9 cellular contexts compared by ENCODE assay signal in genomic region chr2:86807462-86808275, GRCh38. TPM values are rescaled to one million over a fixed set of nuclear protein-coding genes. Genes with fewer than 3 reads are reported as not detected.
DNase-seq lines count a peak whose midpoint lies in the region; ATAC-seq and TF ChIP-seq lines count a peak whose summit lies in the region.
"Had no signal": no experiment of that assay in that cellular context is flagged by ENCODE, and none has a peak within 500 bp of the region (broad histone marks: within the 10 kb centered on the region; RNA-seq: fewer than 3 reads in every experiment).

No MANE protein-coding gene starts in this region.

- H3K36me3 ChIP-seq in BLaER1 (no peaks in the 10 kb centered on the region), fibroblast of lung (ENCODE audit: control insufficient read depth, insufficient read depth, low read length) (no peaks in the 10 kb centered on the region)

- H3K4me2 ChIP-seq in BLaER1 (peak overlapping the region; percentile 98), fibroblast of lung (ENCODE audit: extremely low read depth, insufficient read depth, low read length) (peak overlapping the region; percentile 78)

- H3K4me1 ChIP-seq in BLaER1 (peaks cover 22% of the 10 kb centered on the region), fibroblast of lung (ENCODE audit: control insufficient read depth, extremely low read depth, insufficient read depth, low read length) (peaks cover 2% of the 10 kb centered on the region)

- ATAC-seq in GM19023 (IDR thresholded peaks at IDR 0.05; ENCODE audit: unreplicated experiment) (peak; percentile 39), GM18873 (IDR thresholded peaks at IDR 0.05; ENCODE audit: low FRiP score, unreplicated experiment) (no peak), GM21390 (IDR thresholded peaks at IDR 0.05; ENCODE audit: unreplicated experiment) (no peak)

- peak overlapping the region; percentile 90 for H3K4me3 Mint-ChIP-seq in nephron progenitor cell

- H3K36me3 Mint-ChIP-seq in nephron progenitor cell (ENCODE audit: low read depth) = no peaks in the 10 kb centered on the region

- H3K9ac ChIP-seq in BLaER1 (peak overlapping the region; percentile 41), fibroblast of lung (ENCODE audit: insufficient read depth, low read length) (no peak overlapping the region)

- H3K9me3 ChIP-seq in BLaER1 (no peaks in the 10 kb centered on the region), fibroblast of lung (ENCODE audit: control insufficient read depth, insufficient read depth, low read depth, low read length) (no peaks in the 10 kb centered on the region)

- H3K27ac ChIP-seq in BLaER1 (no peak overlapping the region), fibroblast of lung (ENCODE audit: insufficient read depth, low read length) (no peak overlapping the region)

- H3K4me3 ChIP-seq in BLaER1 = peak overlapping the region; percentile 66
- peak overlapping the region in 3 of 4 experiments; percentile 23 to 45 (median 35) for H3K4me3 ChIP-seq in fibroblast of lung (replicated peaks in 1 of 4; ENCODE audit: control extremely low read depth in 1 of 4, insufficient read depth in 1 of 4, low read depth in 3 of 4, low read length in 4 of 4)

- no peaks in the 10 kb centered on the region for H3K9me3 Mint-ChIP-seq in nephron progenitor cell

- peaks cover 10% of the 10 kb centered on the region for H3K27me3 Mint-ChIP-seq in nephron progenitor cell (ENCODE audit: low read depth, poor library complexity)

- no peak overlapping the region for H3K27ac Mint-ChIP-seq in nephron progenitor cell

- peak overlapping the region; percentile 44 for H2AFZ ChIP-seq in fibroblast of lung (ENCODE audit: low read length)

- peaks cover 9% of the 10 kb centered on the region for H3K4me1 Mint-ChIP-seq in nephron progenitor cell

- DNase-seq in NCI-H1694 treated with DMSO at 0.1 percent for 48 hours (lab: John Stamatoyannopoulos, UW) (peak; percentile 29), fibroblast of lung (ENCODE audit: low read depth in 2 of 2) (peak; percentile 20 to 22), nephron progenitor cell (peak; percentile 60)
- DNase-seq in activated T-cell treated with anti-CD3 and anti-CD28 coated beads, Interleukin-2, amount 50 U/mL, for 1 hour = peak; percentile 66

- H4K20me1 ChIP-seq in BLaER1 = peaks cover 13% of the 10 kb centered on the region; the same call in 1 of the 2 replicates
- H4K20me1 ChIP-seq in fibroblast of lung (ENCODE audit: control insufficient read depth, extremely low read depth, insufficient read depth, low read length) = no peaks in the 10 kb centered on the region

- peaks cover 42% of the 10 kb centered on the region for H3K27me3 ChIP-seq in BLaER1
- peaks cover 35% of the 10 kb centered on the region for H3K27me3 ChIP-seq in fibroblast of lung (ENCODE audit: control insufficient read depth, insufficient read depth, low read length)

- no peak for TF ChIP-seq CTCF in fibroblast of lung (conservative IDR thresholded peaks at IDR 0.05 in 1 of 2, IDR thresholded peaks at IDR 0.05 in 1 of 2; ENCODE audit: low read depth in 1 of 2, low read length in 2 of 2)
- no peak for TF ChIP-seq CTCF in nephron progenitor cell (IDR thresholded peaks at IDR 0.05)

- no peaks in the 10 kb centered on the region for H3K79me2 ChIP-seq in fibroblast of lung (ENCODE audit: control insufficient read depth, insufficient read depth, low read length)

RNA-seq across cellular contexts. Expression of gene CD8A, which starts 17.0 kb away (rescaled TPM):
- total RNA-seq in fibroblast of lung = not detected in 2 replicates
- not detected in 2 replicates for polyA plus RNA-seq in fibroblast of lung
- polyA plus RNA-seq in fibroblast of lung (2012) = not detected in 2 replicates
- not detected in 2 replicates for polyA minus RNA-seq in fibroblast of lung (ENCODE audit: low replicate concordance)
- total RNA-seq: LHCN-M2 had no signal

RNA-seq across cellular contexts. Expression of gene CD8B, which starts 54.0 kb away (rescaled TPM):
- total RNA-seq in fibroblast of lung = not detected in 2 replicates
- polyA plus RNA-seq in fibroblast of lung = not detected in 2 replicates
- polyA plus RNA-seq in fibroblast of lung (2012) = not detected in 2 replicates
- not detected in 2 replicates for polyA minus RNA-seq in fibroblast of lung (ENCODE audit: low replicate concordance)
- total RNA-seq: LHCN-M2 had no signal
